ENCODE assay signal across 8 cellular contexts in the genomic region with DNA sequence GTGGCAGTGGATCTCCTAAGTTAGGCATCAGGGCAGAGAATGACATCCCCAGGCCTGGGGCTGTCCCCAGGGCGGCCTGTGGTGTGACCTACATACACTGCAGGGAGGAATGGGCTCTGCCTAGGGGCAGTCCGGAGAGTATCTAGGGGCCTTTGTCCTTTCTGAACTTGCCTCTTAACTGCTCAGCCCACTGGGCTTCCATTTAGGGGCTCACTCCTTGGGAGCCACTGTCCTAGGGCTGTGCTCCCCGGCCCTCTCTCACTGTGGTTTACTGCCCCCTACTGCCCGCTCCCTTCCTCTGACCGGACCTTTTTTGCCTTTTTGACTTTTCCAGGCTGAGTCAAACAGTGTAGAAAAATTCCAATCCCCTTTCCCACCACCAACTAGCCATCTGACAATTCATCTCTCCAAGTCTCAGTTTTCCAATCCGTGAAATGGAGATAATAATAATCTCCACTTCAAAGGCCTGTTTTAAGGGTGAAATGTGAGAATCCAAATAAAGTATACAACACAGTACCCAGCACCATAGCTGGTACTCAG.
DNase-seq lines count a peak whose midpoint lies in the region; ATAC-seq and TF ChIP-seq lines count a peak whose summit lies in the region.

No MANE protein-coding gene starts in this region.

- CTCF ChIA-PET in Caco-2 (lab: Charles Lee) (interaction anchor here (0.6 kb wide), 2 partner anchors 13 to 146 kb away, joined by 3 read pairs; no protein-coding TSS in a partner anchor), SK-N-SH (lab: Yijun Ruan, JAX) (interaction anchor here (0.6 to 7.1 kb wide), 10 partner anchors 14 to 268 kb away, joined by 3 to 50 read pairs (median 4); no protein-coding TSS in a partner anchor)

- H3K9me3 Mint-ChIP-seq in Caco-2 (ENCODE audit: unreplicated experiment) = no peaks in the 10 kb centered on the region
- H3K9me3 Mint-ChIP-seq in activated naive CD8-positive, alpha-beta T cell treated with anti-CD3 and anti-CD28 coated beads, Interleukin-2, amount 50 U/mL, for 24 hours = no peaks in the 10 kb centered on the region

- H3K27me3 Mint-ChIP-seq in Caco-2 (ENCODE audit: insufficient read depth, unreplicated experiment) = no peaks in the 10 kb centered on the region
- H3K27me3 Mint-ChIP-seq in activated naive CD8-positive, alpha-beta T cell treated with anti-CD3 and anti-CD28 coated beads, Interleukin-2, amount 50 U/mL, for 24 hours = peaks cover 5% of the 10 kb centered on the region

- no peaks in the 10 kb centered on the region for H3F3A ChIP-seq in SK-N-SH (replicated peaks; ENCODE audit: insufficient read depth)

- H3K4me2 ChIP-seq in SK-N-SH = no peak overlapping the region

- H3K79me2 ChIP-seq in SK-N-SH (ENCODE audit: insufficient read depth) = no peaks in the 10 kb centered on the region

- no peak for TF ChIP-seq EP300 in SK-N-SH (IDR thresholded peaks at IDR 0.05; ENCODE audit: borderline replicate concordance in 1 of 2, low read depth in 1 of 2, low read length in 1 of 2)

- H3K36me3 ChIP-seq in Caco-2 (ENCODE audit: control insufficient read depth, insufficient read depth, low read length) = no peaks in the 10 kb centered on the region
- H3K36me3 ChIP-seq in SK-N-SH (replicated peaks in 1 of 2; ENCODE audit: control insufficient read depth in 1 of 2, insufficient read depth in 2 of 2, low read length in 1 of 2) = no peaks in the 10 kb centered on the region

- H3K9ac ChIP-seq in SK-N-SH = no peak overlapping the region

- no peaks in the 10 kb centered on the region for H3K9me3 ChIP-seq in Caco-2
- H3K9me3 ChIP-seq in SK-N-SH = no peaks in the 10 kb centered on the region

- TF ChIP-seq CTCF in Caco-2 (IDR thresholded peaks at IDR 0.05; ENCODE audit: insufficient read depth in 1 of 2, low read depth in 1 of 2, low read length in 1 of 2, severe bottlenecking in 1 of 2, unreplicated experiment in 1 of 2) (peak; percentile 61 to 64), SK-N-SH (IDR thresholded peaks at IDR 0.05) (peak; percentile 75)

- H3K4me1 ChIP-seq in Caco-2 (no peaks in the 10 kb centered on the region), SK-N-SH (ENCODE audit: control insufficient read depth in 1 of 2, insufficient read depth in 2 of 2, low read depth in 1 of 2, low read length in 1 of 2) (no peaks in the 10 kb centered on the region)

- H2AFZ ChIP-seq in SK-N-SH (ENCODE audit: low read depth) = no peak overlapping the region

- H3K27me3 ChIP-seq in Caco-2 (replicated peaks; ENCODE audit: control insufficient read depth, insufficient read depth, low read length) = no peaks in the 10 kb centered on the region
- no peaks in the 10 kb centered on the region for H3K27me3 ChIP-seq in SK-N-SH (ENCODE audit: insufficient read depth)

- peak; percentile 66 for ATAC-seq in activated naive CD8-positive, alpha-beta T cell treated with anti-CD3 and anti-CD28 coated beads, Interleukin-2, amount 50 U/mL, for 24 hours
- ATAC-seq in left ventricle myocardium superior (peak; percentile 97), GM18870 (IDR thresholded peaks at IDR 0.05; ENCODE audit: unreplicated experiment) (no peak), GM19324 (IDR thresholded peaks at IDR 0.05; ENCODE audit: low FRiP score, unreplicated experiment) (no peak)

- no peaks in the 10 kb centered on the region for H3K9me2 ChIP-seq in SK-N-SH

- peak; percentile 82 for TF ChIP-seq RAD21 in SK-N-SH (IDR thresholded peaks at IDR 0.05; ENCODE audit: low read length)

- no peaks in the 10 kb centered on the region for H3K4me1 Mint-ChIP-seq in Caco-2 (ENCODE audit: low read depth, unreplicated experiment)
- H3K4me1 Mint-ChIP-seq in activated naive CD8-positive, alpha-beta T cell treated with anti-CD3 and anti-CD28 coated beads, Interleukin-2, amount 50 U/mL, for 24 hours = no peaks in the 10 kb centered on the region

- 4% methylated on average over 4 of the region's 6 CpGs for WGBS in SK-N-SH (ENCODE audit: low lambda C conversion rate)

- BruUV-seq in Caco-2 (replicated peaks; lab: Mats Ljungman, UMichigan) = no TSS peak

- H3K36me3 Mint-ChIP-seq in Caco-2 (ENCODE audit: insufficient read depth, unreplicated experiment) = no peaks in the 10 kb centered on the region
- no peaks in the 10 kb centered on the region for H3K36me3 Mint-ChIP-seq in activated naive CD8-positive, alpha-beta T cell treated with anti-CD3 and anti-CD28 coated beads, Interleukin-2, amount 50 U/mL, for 24 hours (ENCODE audit: low read depth)

- no peak overlapping the region for H3K27ac ChIP-seq in SK-N-SH (ENCODE audit: low read depth in 2 of 2, low read length in 1 of 2)

- no peak overlapping the region for H3K4me3 Mint-ChIP-seq in Caco-2 (ENCODE audit: unreplicated experiment)
- no peak overlapping the region for H3K4me3 Mint-ChIP-seq in activated naive CD8-positive, alpha-beta T cell treated with anti-CD3 and anti-CD28 coated beads, Interleukin-2, amount 50 U/mL, for 24 hours

- POLR2A ChIA-PET in Caco-2 (lab: Charles Lee) = no interaction called here
- POLR2A ChIA-PET in SK-N-SH (lab: Yijun Ruan, JAX) = no interaction called here

- no peaks in the 10 kb centered on the region for H4K20me1 ChIP-seq in SK-N-SH (ENCODE audit: insufficient read depth)

- H3K27ac Mint-ChIP-seq in Caco-2 (ENCODE audit: unreplicated experiment) = no peak overlapping the region
- H3K27ac Mint-ChIP-seq in activated naive CD8-positive, alpha-beta T cell treated with anti-CD3 and anti-CD28 coated beads, Interleukin-2, amount 50 U/mL, for 24 hours = no peak overlapping the region

- no peak overlapping the region for H3K4me3 ChIP-seq in Caco-2 (ENCODE audit: low read depth, low read length)
- no peak overlapping the region; a peak in 1 of 4 replicates for H3K4me3 ChIP-seq in SK-N-SH (ENCODE audit: low read depth in 2 of 2, low read length in 1 of 2)

- intact Hi-C loops in Caco-2 (cut with micrococcal nuclease; ENCODE audit: unreplicated experiment) = loop anchor here (1.0 to 5.0 kb wide), 3 partner anchors 181 to 284 kb away; a partner anchor contains a TSS
- intact Hi-C loops in left ventricle myocardium superior (cut with micrococcal nuclease) = loop anchor here (5.0 kb wide), 1 partner anchor 236 kb away; no protein-coding TSS in a partner anchor

- DNase-seq in Caco-2 (peak; percentile 50 to 73), HT1080 (ENCODE audit: low read depth) (peak; percentile 67), SK-N-SH (peak; percentile 60), left ventricle myocardium superior (peak; percentile 75), renal cortical epithelial cell (ENCODE audit: low read depth) (peak; percentile 28)
- peak; percentile 60 for DNase-seq in activated naive CD8-positive, alpha-beta T cell treated with anti-CD3 and anti-CD28 coated beads, Interleukin-2, amount 50 U/mL, for 24 hours

TF ChIP-seq in SK-N-SH, 30 proteins besides CTCF, POLR2A, EP300 and RAD21:
- TF ChIP-seq, protein P1, sequence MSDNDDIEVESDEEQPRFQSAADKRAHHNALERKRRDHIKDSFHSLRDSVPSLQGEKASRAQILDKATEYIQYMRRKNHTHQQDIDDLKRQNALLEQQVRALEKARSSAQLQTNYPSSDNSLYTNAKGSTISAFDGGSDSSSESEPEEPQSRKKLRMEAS (IDR thresholded peaks at IDR 0.05; ENCODE audit: low read depth) = no peak
- TF ChIP-seq POLR2AphosphoS5 (IDR thresholded peaks at IDR 0.05; ENCODE audit: low read depth, low read length) (no peak), SMC3 (IDR thresholded peaks at IDR 0.05; ENCODE audit: low read depth, low read length) (peak; percentile 80), GATA2 (CRISPR knock-in tag; IDR thresholded peaks at IDR 0.05) (no peak), TAF1 (IDR thresholded peaks at IDR 0.05; ENCODE audit: borderline replicate concordance, low read depth, low read length) (no peak), JUND (IDR thresholded peaks at IDR 0.05) (no peak), FOSL2 (IDR thresholded peaks at IDR 0.05; ENCODE audit: borderline replicate concordance, low read depth) (peak; percentile 28; the same call in 1 of the 2 replicates)
- TF ChIP-seq, protein P2, sequence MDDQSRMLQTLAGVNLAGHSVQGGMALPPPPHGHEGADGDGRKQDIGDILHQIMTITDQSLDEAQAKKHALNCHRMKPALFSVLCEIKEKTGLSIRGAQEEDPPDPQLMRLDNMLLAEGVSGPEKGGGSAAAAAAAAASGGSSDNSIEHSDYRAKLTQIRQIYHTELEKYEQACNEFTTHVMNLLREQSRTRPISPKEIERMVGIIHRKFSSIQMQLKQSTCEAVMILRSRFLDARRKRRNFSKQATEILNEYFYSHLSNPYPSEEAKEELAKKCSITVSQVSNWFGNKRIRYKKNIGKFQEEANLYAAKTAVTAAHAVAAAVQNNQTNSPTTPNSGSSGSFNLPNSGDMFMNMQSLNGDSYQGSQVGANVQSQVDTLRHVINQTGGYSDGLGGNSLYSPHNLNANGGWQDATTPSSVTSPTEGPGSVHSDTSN (IDR thresholded peaks at IDR 0.05) = no peak
- TF ChIP-seq, protein P3, sequence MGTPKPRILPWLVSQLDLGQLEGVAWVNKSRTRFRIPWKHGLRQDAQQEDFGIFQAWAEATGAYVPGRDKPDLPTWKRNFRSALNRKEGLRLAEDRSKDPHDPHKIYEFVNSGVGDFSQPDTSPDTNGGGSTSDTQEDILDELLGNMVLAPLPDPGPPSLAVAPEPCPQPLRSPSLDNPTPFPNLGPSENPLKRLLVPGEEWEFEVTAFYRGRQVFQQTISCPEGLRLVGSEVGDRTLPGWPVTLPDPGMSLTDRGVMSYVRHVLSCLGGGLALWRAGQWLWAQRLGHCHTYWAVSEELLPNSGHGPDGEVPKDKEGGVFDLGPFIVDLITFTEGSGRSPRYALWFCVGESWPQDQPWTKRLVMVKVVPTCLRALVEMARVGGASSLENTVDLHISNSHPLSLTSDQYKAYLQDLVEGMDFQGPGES (IDR thresholded peaks at IDR 0.05; ENCODE audit: low read depth, low read length) = no peak

Comparison
In these comparisons a context has a peak if more than half of its experiments do, and no peak if none do; other contexts are left out.
1. ATAC-seq: peak in activated naive CD8-positive, alpha-beta T cell treated with anti-CD3 and anti-CD28 coated beads, Interleukin-2, amount 50 U/mL, for 24 hours (single experiment) and left ventricle myocardium superior (single experiment); none in GM18870 (single experiment) and GM19324 (single experiment).
2. Peak in every context shown above with its lines, with median percentiles within 50 percentile points of each other: DNase-seq.